10 cellular contexts compared by ENCODE assay signal in genomic region chr2:173353556-173353955, GRCh38. TPM values are rescaled to one million over a fixed set of nuclear protein-coding genes. Genes with fewer than 3 reads are reported as not detected.
DNase-seq lines count a peak whose midpoint lies in the region; ATAC-seq and TF ChIP-seq lines count a peak whose summit lies in the region.
"Had no signal": no experiment of that assay in that cellular context is flagged by ENCODE, and none has a peak within 500 bp of the region (broad histone marks: within the 10 kb centered on the region; RNA-seq: fewer than 3 reads in every experiment).

No MANE protein-coding gene starts in this region.

- no peak for ATAC-seq in activated CD4-positive, alpha-beta T cell treated with anti-CD3 and anti-CD28 coated beads for 36 hours
- no peak for ATAC-seq in activated naive CD8-positive, alpha-beta T cell treated with anti-CD3 and anti-CD28 coated beads, Interleukin-2, amount 10 ng/mL, durations not matched to agents 7 days and 5 days (ENCODE audit: low read depth)
- no peak for ATAC-seq in GM18505 (IDR thresholded peaks at IDR 0.05; ENCODE audit: unreplicated experiment)

- no peaks in the 10 kb centered on the region for H3K27me3 ChIP-seq in neuronal stem cell (ENCODE audit: control insufficient read depth in 3 of 3, insufficient read depth in 3 of 3, low read depth in 1 of 3, low read length in 3 of 3)

- DNase-seq in activated CD4-positive, alpha-beta T cell treated with anti-CD3 and anti-CD28 coated beads for 36 hours, result no peak
- no peak for DNase-seq in activated CD4-positive, alpha-beta T cell treated with anti-CD3 and anti-CD28 coated beads for 4 hours
- DNase-seq in NAMALWA (ENCODE audit: low spot score) (peak; percentile 46), neuronal stem cell (ENCODE audit: low spot score) (peak; percentile 4), NCI-H1092 treated with DMSO at 0.1 percent for 48 hours (lab: John Stamatoyannopoulos, UW) (no peak), middle frontal gyrus (ENCODE audit: extremely low spot score, low spot score) (no peak)
- DNase-seq in activated naive CD8-positive, alpha-beta T cell treated with anti-CD3 and anti-CD28 coated beads, Interleukin-2, amount 10 ng/mL, durations not matched to agents 7 days and 5 days, result no peak
- DNase-seq: HCEC 1CT, NCI-H524 treated with DMSO at 0.1 percent for 48 hours had no signal

- no peak overlapping the region for H2AK5ac ChIP-seq in neuronal stem cell (ENCODE audit: low read depth, low read length)

- peaks cover 0 to 14% of the 10 kb centered on the region in 2 donors for H3K36me3 ChIP-seq in neuronal stem cell (replicated peaks in 1 of 2; ENCODE audit: control insufficient read depth in 2 of 2, insufficient read depth in 2 of 2, low read length in 2 of 2)

- peaks cover 20% of the 10 kb centered on the region for H3K36me3 Mint-ChIP-seq in activated CD4-positive, alpha-beta T cell treated with anti-CD3 and anti-CD28 coated beads for 36 hours (ENCODE audit: low read depth)
- H3K36me3 Mint-ChIP-seq in activated naive CD8-positive, alpha-beta T cell treated with anti-CD3 and anti-CD28 coated beads, Interleukin-2, amount 10 ng/mL, durations not matched to agents 7 days and 5 days, result peaks cover 11% of the 10 kb centered on the region

- no peak overlapping the region for H4K91ac ChIP-seq in neuronal stem cell (ENCODE audit: low read depth, low read length, poor library complexity)

- H3K9me3 ChIP-seq in neuronal stem cell (replicated peaks in 1 of 2; ENCODE audit: control insufficient read depth in 2 of 2, insufficient read depth in 1 of 2, low read depth in 1 of 2, low read length in 2 of 2), result no peaks in the 10 kb centered on the region

- no peak overlapping the region for H2BK5ac ChIP-seq in neuronal stem cell (ENCODE audit: low read length)

- no peak overlapping the region for H2BK15ac ChIP-seq in neuronal stem cell (ENCODE audit: low read length)

- H3K14ac ChIP-seq in neuronal stem cell (ENCODE audit: low read length), result no peak overlapping the region

- POLR2A ChIA-PET in activated CD4-positive, alpha-beta T cell treated with anti-CD3 and anti-CD28 coated beads for 36 hours (lab: Charles Lee), result no interaction called here
- POLR2A ChIA-PET in activated naive CD8-positive, alpha-beta T cell treated with anti-CD3 and anti-CD28 coated beads, Interleukin-2, amount 10 ng/mL, durations not matched to agents 7 days and 5 days (lab: Charles Lee), result interaction anchor here (0.9 kb wide), 1 partner anchor 115 kb away, joined by 3 read pairs; no protein-coding TSS in a partner anchor

- no peak overlapping the region for H3K23ac ChIP-seq in neuronal stem cell (ENCODE audit: low read depth, low read length, poor library complexity)

- peaks cover 30% of the 10 kb centered on the region for H3K4me1 Mint-ChIP-seq in activated CD4-positive, alpha-beta T cell treated with anti-CD3 and anti-CD28 coated beads for 36 hours
- H3K4me1 Mint-ChIP-seq in activated naive CD8-positive, alpha-beta T cell treated with anti-CD3 and anti-CD28 coated beads, Interleukin-2, amount 10 ng/mL, durations not matched to agents 7 days and 5 days, result peaks cover 34% of the 10 kb centered on the region

- H2AFZ ChIP-seq in neuronal stem cell (ENCODE audit: low read length), result peak overlapping the region; percentile 95

- peak overlapping the region; percentile 97 for H3K27ac Mint-ChIP-seq in activated CD4-positive, alpha-beta T cell treated with anti-CD3 and anti-CD28 coated beads for 36 hours
- peak overlapping the region; percentile 98 for H3K27ac Mint-ChIP-seq in activated naive CD8-positive, alpha-beta T cell treated with anti-CD3 and anti-CD28 coated beads, Interleukin-2, amount 10 ng/mL, durations not matched to agents 7 days and 5 days

- CTCF ChIA-PET in activated CD4-positive, alpha-beta T cell treated with anti-CD3 and anti-CD28 coated beads for 36 hours (lab: Charles Lee), result no interaction called here

- H3K27ac ChIP-seq in neuronal stem cell (replicated peaks; ENCODE audit: low read length), result no peak overlapping the region

- H2BK120ac ChIP-seq in neuronal stem cell (ENCODE audit: low read depth, low read length), result no peak overlapping the region

- H3K9ac ChIP-seq in neuronal stem cell (ENCODE audit: low read depth, low read length, poor library complexity), result no peak overlapping the region

- H3K27me3 Mint-ChIP-seq in activated CD4-positive, alpha-beta T cell treated with anti-CD3 and anti-CD28 coated beads for 36 hours, result peaks cover 46% of the 10 kb centered on the region
- peaks cover 33% of the 10 kb centered on the region for H3K27me3 Mint-ChIP-seq in activated naive CD8-positive, alpha-beta T cell treated with anti-CD3 and anti-CD28 coated beads, Interleukin-2, amount 10 ng/mL, durations not matched to agents 7 days and 5 days

- no peaks in the 10 kb centered on the region for H3K79me1 ChIP-seq in neuronal stem cell (ENCODE audit: low read depth, low read length)

- no CpG with 5 or more reads among the region's 5 CpGs for WGBS in neuronal stem cell (ENCODE audit: extremely low coverage in 2 of 2, insufficient read length in 2 of 2, insufficient replicate concordance in 1 of 2), 2 donors

- intact Hi-C loops in activated CD4-positive, alpha-beta T cell treated with anti-CD3 and anti-CD28 coated beads for 36 hours (cut with DNase I, micrococcal nuclease), result loop anchor here (5.0 to 10.0 kb wide), 3 partner anchors 201 to 279 kb away; partner anchors contain the start of gene MAP3K20 (in 2 of the 2)

- H3K4me3 ChIP-seq in neuronal stem cell (ENCODE audit: low read length in 2 of 2), result peak overlapping the region in 1 of 2 donors; percentile 97

- TF ChIP-seq POLR2A in GM18505 (IDR thresholded peaks at IDR 0.05; ENCODE audit: borderline replicate concordance, extremely low read depth, insufficient read depth, insufficient read length), result no peak

- no peaks in the 10 kb centered on the region for H3K9me3 Mint-ChIP-seq in activated CD4-positive, alpha-beta T cell treated with anti-CD3 and anti-CD28 coated beads for 36 hours (ENCODE audit: low read depth)
- H3K9me3 Mint-ChIP-seq in activated naive CD8-positive, alpha-beta T cell treated with anti-CD3 and anti-CD28 coated beads, Interleukin-2, amount 10 ng/mL, durations not matched to agents 7 days and 5 days, result no peaks in the 10 kb centered on the region

- peak overlapping the region; percentile 87 for H3K4me3 Mint-ChIP-seq in activated CD4-positive, alpha-beta T cell treated with anti-CD3 and anti-CD28 coated beads for 36 hours
- H3K4me3 Mint-ChIP-seq in activated naive CD8-positive, alpha-beta T cell treated with anti-CD3 and anti-CD28 coated beads, Interleukin-2, amount 10 ng/mL, durations not matched to agents 7 days and 5 days, result peak overlapping the region; percentile 91

- H3K4me2 ChIP-seq in neuronal stem cell (ENCODE audit: insufficient read depth, low read length, poor library complexity, severe bottlenecking), result no peak overlapping the region

- H3K18ac ChIP-seq in neuronal stem cell (ENCODE audit: low read length), result no peak overlapping the region

- no peak overlapping the region for H4K8ac ChIP-seq in neuronal stem cell (ENCODE audit: low read depth, low read length)

- H3K4ac ChIP-seq in neuronal stem cell (ENCODE audit: low read length), result no peak overlapping the region

- no peak overlapping the region for H2BK12ac ChIP-seq in neuronal stem cell (ENCODE audit: low read length)

- H3K4me1 ChIP-seq in neuronal stem cell (ENCODE audit: control insufficient read depth in 2 of 2, insufficient read depth in 1 of 2, low read depth in 1 of 2, low read length in 2 of 2), result peaks cover 6% of the 10 kb centered on the region in 2 donors

RNA-seq across cellular contexts. Expression of gene CDCA7, which starts 1.1 kb away (rescaled TPM):
- 10 to 100 TPM; 80.4 to 88.2 TPM for total RNA-seq in activated CD4-positive, alpha-beta T cell treated with anti-CD3 and anti-CD28 coated beads for 36 hours
- total RNA-seq in activated naive CD8-positive, alpha-beta T cell treated with anti-CD3 and anti-CD28 coated beads, Interleukin-2, amount 10 ng/mL, durations not matched to agents 7 days and 5 days, result 10 to 100 TPM; 77.8 to 81.5 TPM
- polyA plus RNA-seq in neuronal stem cell (2013, experiment 1 of 2), result 28.8 TPM
- 28.9 TPM for polyA plus RNA-seq in neuronal stem cell (2013, experiment 2 of 2)

Comparison
In these comparisons a context has a peak if more than half of its experiments do, and no peak if none do; other contexts are left out.
1. DNase-seq: peak in NAMALWA (single experiment) and neuronal stem cell (single experiment); none in activated CD4-positive, alpha-beta T cell treated with anti-CD3 and anti-CD28 coated beads for 36 hours (single experiment), activated CD4-positive, alpha-beta T cell treated with anti-CD3 and anti-CD28 coated beads for 4 hours (0 of 2), activated naive CD8-positive, alpha-beta T cell treated with anti-CD3 and anti-CD28 coated beads, Interleukin-2, amount 10 ng/mL, durations not matched to agents 7 days and 5 days (single experiment), NCI-H1092 treated with DMSO at 0.1 percent for 48 hours (single experiment) and middle frontal gyrus (single experiment).